Comparison of ENCODE assay signal across 8 cellular contexts in genomic region chr1:183636334-183636682, GRCh38. TPM values are rescaled to one million over a fixed set of nuclear protein-coding genes. Genes with fewer than 3 reads are reported as not detected.
DNase-seq lines count a peak whose midpoint lies in the region; ATAC-seq and TF ChIP-seq lines count a peak whose summit lies in the region.

No MANE protein-coding gene starts in this region.

- intact Hi-C loops in heart left ventricle (cut with DNase I): loop anchor here in 3 of 10 donors (5.0 to 10.0 kb wide), 2 partner anchors 164 to 352 kb away; partner anchors contain the start of gene SMG7 (in 2 of the 3)
- intact Hi-C loops in left ventricle myocardium superior (cut with micrococcal nuclease): no loop called here
- intact Hi-C loops in uterus (cut with DNase I; ENCODE audit: low total_unique reads): loop anchor here (10.0 kb wide), 1 partner anchor 162 kb away; the partner anchor contains the start of gene SMG7

- H3K27me3 ChIP-seq in heart left ventricle (no peaks in the 10 kb centered on the region), uterus (no peaks in the 10 kb centered on the region)

- H3K4me3 ChIP-seq in heart left ventricle: peak overlapping the region; percentile 66 to 97 (median 83)
- H3K4me3 ChIP-seq in astrocyte of the cerebellum (ENCODE audit: low read depth, low read length): peak overlapping the region; percentile 86
- peak overlapping the region; percentile 71 to 92 for H3K4me3 ChIP-seq in uterus

- H3K9me3 ChIP-seq in heart left ventricle (no peaks in the 10 kb centered on the region), uterus (no peaks in the 10 kb centered on the region)

- peaks cover 2% of the 10 kb centered on the region for H3K36me3 Mint-ChIP-seq in memory B cell

- TF ChIP-seq CTCF in heart left ventricle (IDR thresholded peaks at IDR 0.05) (no peak), astrocyte of the cerebellum (IDR thresholded peaks at IDR 0.05; ENCODE audit: low read depth, low read length, missing control alignments) (no peak), uterus (IDR thresholded peaks at IDR 0.05) (no peak)

- in situ Hi-C loops in astrocyte of the cerebellum (cut with HindIII; ENCODE audit: low sequenced_read_pairs): no loop called here

- H3K27ac ChIP-seq in heart left ventricle (peak overlapping the region; percentile 18 to 99 (median 92)), uterus (peak overlapping the region; percentile 91 to 97)

- TF ChIP-seq POLR2A in heart left ventricle (IDR thresholded peaks at IDR 0.05) (no peak), uterus (IDR thresholded peaks at IDR 0.05) (no peak)

- ATAC-seq in heart left ventricle (no peak), left ventricle myocardium superior (no peak), memory B cell (ENCODE audit: low read depth) (no peak)

- DNase-seq in heart left ventricle (no peak), left ventricle myocardium superior (no peak), astrocyte of the cerebellum (ENCODE audit: low read depth) (no peak), memory B cell (ENCODE audit: low spot score in 2 of 2) (no peak), uterus (no peak), SIG-M5 (lab: John Stamatoyannopoulos, UW) (no peak), DMS53 treated with DMSO at 0.1 percent for 48 hours (lab: John Stamatoyannopoulos, UW; ENCODE audit: unreplicated experiment) (no peak), NCI-H446 treated with DMSO at 0.1 percent for 48 hours (lab: John Stamatoyannopoulos, UW) (no peak)

- H3K27ac Mint-ChIP-seq in memory B cell: peak overlapping the region; percentile 91

- H3K36me3 ChIP-seq in heart left ventricle: peaks cover 0 to 16% (median 14%) of the 10 kb centered on the region in 9 donors
- no peaks in the 10 kb centered on the region for H3K36me3 ChIP-seq in uterus

- 1 to 2% (median 2%) methylated on average over 13 to 15 of the region's 15 CpGs for WGBS in heart left ventricle, 4 donors

- no peaks in the 10 kb centered on the region for H3K27me3 Mint-ChIP-seq in memory B cell

- H3K4me1 ChIP-seq in heart left ventricle: peaks cover 0 to 42% (median 29%) of the 10 kb centered on the region in 12 donors
- no peaks in the 10 kb centered on the region for H3K4me1 ChIP-seq in uterus

- H3K4me1 Mint-ChIP-seq in memory B cell: peaks cover 19% of the 10 kb centered on the region

- H3K4me3 Mint-ChIP-seq in memory B cell: peak overlapping the region; percentile 99

- no peaks in the 10 kb centered on the region for H3K9me3 Mint-ChIP-seq in memory B cell

RNA-seq across cellular contexts. Expression of gene ARPC5, which starts 0.7 kb away (rescaled TPM):
- total RNA-seq in heart left ventricle (100 to 1,000 TPM in 1 of 9 donors, 10 to 100 TPM in 8; 24.6 to 105 (median 31.3) TPM), left ventricle myocardium superior (36.4 TPM), uterus (100 to 1,000 TPM in 3 of 4 donors, 10 to 100 TPM in 1; 73.0 to 234 (median 170) TPM)
- polyA plus RNA-seq in heart left ventricle: 10 to 100 TPM; 26.0 to 62.0 TPM

RNA-seq across cellular contexts. Expression of gene APOBEC4, which starts 16.8 kb away (rescaled TPM):
- total RNA-seq in heart left ventricle (not detected), left ventricle myocardium superior (not detected), uterus (under 1 TPM in 2 of 4 donors, not detected in 2; 0.40 to 0.76 TPM)
- under 1 TPM in 1 of 2 donors, not detected in 1; 0.30 TPM for polyA plus RNA-seq in heart left ventricle

RNA-seq across cellular contexts. Expression of gene NCF2, which starts 46.0 kb away (rescaled TPM):
- total RNA-seq in heart left ventricle (10 to 100 TPM in 2 of 9 donors, 1 to 10 TPM in 7; 2.6 to 51.2 (median 5.1) TPM), left ventricle myocardium superior (5.8 TPM), uterus (1 to 10 TPM in 3 of 4 donors, under 1 TPM in 1; 0.51 to 9.7 (median 3.0) TPM)
- 1 to 10 TPM; 1.3 to 2.5 TPM for polyA plus RNA-seq in heart left ventricle
